ENCODE assay signal across 1 cellular context in the genomic region with DNA sequence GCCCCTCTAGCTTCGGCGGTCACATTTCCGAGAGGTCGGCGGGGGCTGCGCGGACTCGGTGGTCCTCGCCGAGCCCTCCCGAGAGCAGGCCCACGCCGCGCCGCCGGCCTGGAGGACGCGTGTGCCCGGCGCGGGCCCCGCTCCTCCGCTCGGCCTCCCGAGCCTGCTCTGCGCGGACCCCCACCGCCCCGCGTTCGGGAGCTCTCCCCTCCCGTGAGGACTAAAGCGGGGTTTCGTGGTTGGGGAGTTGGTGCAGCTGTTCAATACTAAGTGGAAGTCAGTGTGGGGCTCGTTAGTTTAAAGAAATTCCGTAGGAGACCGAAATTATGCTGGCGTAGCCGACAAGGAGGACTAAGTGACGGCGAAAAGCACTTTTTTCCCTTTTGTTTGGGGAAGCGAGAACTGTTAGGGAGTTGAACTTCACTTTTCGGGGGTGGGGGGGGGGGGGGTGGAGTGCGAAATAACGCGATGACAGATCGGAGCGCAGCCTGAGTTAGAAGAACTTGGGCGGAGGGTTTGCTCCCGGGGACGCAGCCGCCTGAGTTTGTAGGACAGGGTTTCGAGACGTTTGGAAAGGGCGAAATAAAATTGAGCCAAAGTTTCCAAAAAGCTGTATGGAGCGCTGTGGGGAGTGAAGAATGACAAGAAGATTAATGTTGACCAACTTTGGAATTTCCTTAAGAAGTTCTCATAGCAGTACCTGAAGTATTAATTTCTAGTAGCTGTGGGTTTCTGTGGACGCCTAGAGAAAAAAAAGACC.
TF ChIP-seq lines count a peak whose summit lies in the region.

No MANE protein-coding gene starts in this region.

TF ChIP-seq in H1, 55 proteins besides CTCF, POLR2A, EP300 and RAD21 (continued from another document):
- TF ChIP-seq, protein P1, sequence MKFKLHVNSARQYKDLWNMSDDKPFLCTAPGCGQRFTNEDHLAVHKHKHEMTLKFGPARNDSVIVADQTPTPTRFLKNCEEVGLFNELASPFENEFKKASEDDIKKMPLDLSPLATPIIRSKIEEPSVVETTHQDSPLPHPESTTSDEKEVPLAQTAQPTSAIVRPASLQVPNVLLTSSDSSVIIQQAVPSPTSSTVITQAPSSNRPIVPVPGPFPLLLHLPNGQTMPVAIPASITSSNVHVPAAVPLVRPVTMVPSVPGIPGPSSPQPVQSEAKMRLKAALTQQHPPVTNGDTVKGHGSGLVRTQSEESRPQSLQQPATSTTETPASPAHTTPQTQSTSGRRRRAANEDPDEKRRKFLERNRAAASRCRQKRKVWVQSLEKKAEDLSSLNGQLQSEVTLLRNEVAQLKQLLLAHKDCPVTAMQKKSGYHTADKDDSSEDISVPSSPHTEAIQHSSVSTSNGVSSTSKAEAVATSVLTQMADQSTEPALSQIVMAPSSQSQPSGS (IDR thresholded peaks at IDR 0.05; ENCODE audit: low read length), result no peak
- TF ChIP-seq SRF (IDR thresholded peaks at IDR 0.05; ENCODE audit: low read depth, low read length) (no peak), TAF1 (IDR thresholded peaks at IDR 0.05; ENCODE audit: low read depth, low read length) (no peak; the same call in 1 of the 2 replicates), BCL11A (IDR thresholded peaks at IDR 0.05; ENCODE audit: low read depth in 2 of 2, low read length in 2 of 2) (no peak), NRF1 (IDR thresholded peaks at IDR 0.05; ENCODE audit: low read depth, low read length) (no peak), CHD2 (IDR thresholded peaks at IDR 0.05; ENCODE audit: low read length) (peak; percentile 55; the same call in 1 of the 2 replicates), CREB1 (IDR thresholded peaks at IDR 0.05) (no peak), RNF2 (IDR thresholded peaks at IDR 0.05; ENCODE audit: borderline replicate concordance, low read depth, low read length, missing control alignments, poor library complexity, severe bottlenecking) (no peak), RFX5 (IDR thresholded peaks at IDR 0.05; ENCODE audit: borderline replicate concordance, low read depth, low read length) (no peak), JUND (IDR thresholded peaks at IDR 0.05; ENCODE audit: low read length) (no peak), POU5F1 (IDR thresholded peaks at IDR 0.05; ENCODE audit: low read depth, low read length) (no peak), CBX8 (IDR thresholded peaks at IDR 0.05; ENCODE audit: borderline replicate concordance, low read depth, low read length) (no peak), YY1 (IDR thresholded peaks at IDR 0.05; ENCODE audit: low read depth, low read length) (no peak), CBX5 (IDR thresholded peaks at IDR 0.05; ENCODE audit: low read depth, low read length) (no peak), CHD1 (IDR thresholded peaks at IDR 0.05; ENCODE audit: low read depth, low read length) (no peak), HDAC2 (IDR thresholded peaks at IDR 0.05; ENCODE audit: borderline replicate concordance in 1 of 2, low read depth in 2 of 2, low read length in 2 of 2) (no peak), BACH1 (IDR thresholded peaks at IDR 0.05; ENCODE audit: low read length) (no peak), BRCA1 (IDR thresholded peaks at IDR 0.05; ENCODE audit: low read depth, low read length) (no peak), SIN3A (conservative IDR thresholded peaks at IDR 0.05 in 1 of 2, IDR thresholded peaks at IDR 0.05 in 1 of 2; ENCODE audit: low read depth in 1 of 2, low read length in 2 of 2) (peak in 1 of 2 experiments; percentile 43; a peak in 1 of 4 replicates), HDAC6 (IDR thresholded peaks at IDR 0.05; ENCODE audit: low read depth, low read length) (no peak), ASH2L (IDR thresholded peaks at IDR 0.05; ENCODE audit: low read length) (peak; percentile 18), MAFK (IDR thresholded peaks at IDR 0.05; ENCODE audit: low read depth, low read length) (no peak), SP2 (IDR thresholded peaks at IDR 0.05; ENCODE audit: low read length) (no peak), EZH2 (IDR thresholded peaks at IDR 0.05; ENCODE audit: low read depth, low read length, severe bottlenecking) (no peak), GABPA (IDR thresholded peaks at IDR 0.05; ENCODE audit: borderline replicate concordance, insufficient read depth, low read length) (no peak), TEAD4 (IDR thresholded peaks at IDR 0.05; ENCODE audit: low read depth, low read length) (no peak), TBP (IDR thresholded peaks at IDR 0.05; ENCODE audit: low read depth, low read length) (no peak), KDM1A (IDR thresholded peaks at IDR 0.05; ENCODE audit: borderline replicate concordance, low read length) (no peak), EGR1 (IDR thresholded peaks at IDR 0.05; ENCODE audit: borderline replicate concordance, low read depth, low read length) (no peak), SUZ12 (IDR thresholded peaks at IDR 0.05; ENCODE audit: low read length) (no peak), SIRT6 (IDR thresholded peaks at IDR 0.05; ENCODE audit: low read length) (no peak), SP4 (IDR thresholded peaks at IDR 0.05; ENCODE audit: low read length) (no peak), POLR2AphosphoS5 (IDR thresholded peaks at IDR 0.05; ENCODE audit: low read depth, low read length) (no peak), KDM4A (IDR thresholded peaks at IDR 0.05; ENCODE audit: low read depth, low read length, severe bottlenecking) (peak; percentile 18), TCF12 (IDR thresholded peaks at IDR 0.05; ENCODE audit: low read depth, low read length) (no peak), CTBP2 (IDR thresholded peaks at IDR 0.05; ENCODE audit: borderline replicate concordance, insufficient read depth, insufficient read length, low read length) (no peak), KDM5A (IDR thresholded peaks at IDR 0.05; ENCODE audit: low read length) (no peak), SP1 (IDR thresholded peaks at IDR 0.05; ENCODE audit: low read depth, low read length) (no peak), JUN (IDR thresholded peaks at IDR 0.05; ENCODE audit: low read depth, low read length) (no peak), GTF2F1 (IDR thresholded peaks at IDR 0.05; ENCODE audit: borderline replicate concordance, low read depth, low read length) (no peak), TAF7 (optimal IDR thresholded peaks at IDR 0.05; ENCODE audit: borderline replicate concordance, low read depth, low read length) (no peak), FOSL1 (IDR thresholded peaks at IDR 0.05; ENCODE audit: insufficient read depth, low read depth, low read length) (no peak), NANOG (IDR thresholded peaks at IDR 0.05; ENCODE audit: insufficient read depth, low read depth, low read length, poor library complexity, severe bottlenecking) (no peak), RBBP5 (IDR thresholded peaks at IDR 0.05; ENCODE audit: borderline replicate concordance, low read depth, low read length) (0 out of 2 replicates have a peak, but pooled peaks have one; percentile 35), CEBPB (IDR thresholded peaks at IDR 0.05; ENCODE audit: low read depth, low read length) (no peak), SIX5 (IDR thresholded peaks at IDR 0.05; ENCODE audit: low read depth, low read length) (no peak)
- TF ChIP-seq, protein P2, sequence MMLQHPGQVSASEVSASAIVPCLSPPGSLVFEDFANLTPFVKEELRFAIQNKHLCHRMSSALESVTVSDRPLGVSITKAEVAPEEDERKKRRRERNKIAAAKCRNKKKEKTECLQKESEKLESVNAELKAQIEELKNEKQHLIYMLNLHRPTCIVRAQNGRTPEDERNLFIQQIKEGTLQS (IDR thresholded peaks at IDR 0.05; ENCODE audit: insufficient read depth, low read depth, low read length), result no peak
- TF ChIP-seq, protein P3, sequence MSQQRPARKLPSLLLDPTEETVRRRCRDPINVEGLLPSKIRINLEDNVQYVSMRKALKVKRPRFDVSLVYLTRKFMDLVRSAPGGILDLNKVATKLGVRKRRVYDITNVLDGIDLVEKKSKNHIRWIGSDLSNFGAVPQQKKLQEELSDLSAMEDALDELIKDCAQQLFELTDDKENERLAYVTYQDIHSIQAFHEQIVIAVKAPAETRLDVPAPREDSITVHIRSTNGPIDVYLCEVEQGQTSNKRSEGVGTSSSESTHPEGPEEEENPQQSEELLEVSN (IDR thresholded peaks at IDR 0.05), result no peak
- TF ChIP-seq, protein P4, sequence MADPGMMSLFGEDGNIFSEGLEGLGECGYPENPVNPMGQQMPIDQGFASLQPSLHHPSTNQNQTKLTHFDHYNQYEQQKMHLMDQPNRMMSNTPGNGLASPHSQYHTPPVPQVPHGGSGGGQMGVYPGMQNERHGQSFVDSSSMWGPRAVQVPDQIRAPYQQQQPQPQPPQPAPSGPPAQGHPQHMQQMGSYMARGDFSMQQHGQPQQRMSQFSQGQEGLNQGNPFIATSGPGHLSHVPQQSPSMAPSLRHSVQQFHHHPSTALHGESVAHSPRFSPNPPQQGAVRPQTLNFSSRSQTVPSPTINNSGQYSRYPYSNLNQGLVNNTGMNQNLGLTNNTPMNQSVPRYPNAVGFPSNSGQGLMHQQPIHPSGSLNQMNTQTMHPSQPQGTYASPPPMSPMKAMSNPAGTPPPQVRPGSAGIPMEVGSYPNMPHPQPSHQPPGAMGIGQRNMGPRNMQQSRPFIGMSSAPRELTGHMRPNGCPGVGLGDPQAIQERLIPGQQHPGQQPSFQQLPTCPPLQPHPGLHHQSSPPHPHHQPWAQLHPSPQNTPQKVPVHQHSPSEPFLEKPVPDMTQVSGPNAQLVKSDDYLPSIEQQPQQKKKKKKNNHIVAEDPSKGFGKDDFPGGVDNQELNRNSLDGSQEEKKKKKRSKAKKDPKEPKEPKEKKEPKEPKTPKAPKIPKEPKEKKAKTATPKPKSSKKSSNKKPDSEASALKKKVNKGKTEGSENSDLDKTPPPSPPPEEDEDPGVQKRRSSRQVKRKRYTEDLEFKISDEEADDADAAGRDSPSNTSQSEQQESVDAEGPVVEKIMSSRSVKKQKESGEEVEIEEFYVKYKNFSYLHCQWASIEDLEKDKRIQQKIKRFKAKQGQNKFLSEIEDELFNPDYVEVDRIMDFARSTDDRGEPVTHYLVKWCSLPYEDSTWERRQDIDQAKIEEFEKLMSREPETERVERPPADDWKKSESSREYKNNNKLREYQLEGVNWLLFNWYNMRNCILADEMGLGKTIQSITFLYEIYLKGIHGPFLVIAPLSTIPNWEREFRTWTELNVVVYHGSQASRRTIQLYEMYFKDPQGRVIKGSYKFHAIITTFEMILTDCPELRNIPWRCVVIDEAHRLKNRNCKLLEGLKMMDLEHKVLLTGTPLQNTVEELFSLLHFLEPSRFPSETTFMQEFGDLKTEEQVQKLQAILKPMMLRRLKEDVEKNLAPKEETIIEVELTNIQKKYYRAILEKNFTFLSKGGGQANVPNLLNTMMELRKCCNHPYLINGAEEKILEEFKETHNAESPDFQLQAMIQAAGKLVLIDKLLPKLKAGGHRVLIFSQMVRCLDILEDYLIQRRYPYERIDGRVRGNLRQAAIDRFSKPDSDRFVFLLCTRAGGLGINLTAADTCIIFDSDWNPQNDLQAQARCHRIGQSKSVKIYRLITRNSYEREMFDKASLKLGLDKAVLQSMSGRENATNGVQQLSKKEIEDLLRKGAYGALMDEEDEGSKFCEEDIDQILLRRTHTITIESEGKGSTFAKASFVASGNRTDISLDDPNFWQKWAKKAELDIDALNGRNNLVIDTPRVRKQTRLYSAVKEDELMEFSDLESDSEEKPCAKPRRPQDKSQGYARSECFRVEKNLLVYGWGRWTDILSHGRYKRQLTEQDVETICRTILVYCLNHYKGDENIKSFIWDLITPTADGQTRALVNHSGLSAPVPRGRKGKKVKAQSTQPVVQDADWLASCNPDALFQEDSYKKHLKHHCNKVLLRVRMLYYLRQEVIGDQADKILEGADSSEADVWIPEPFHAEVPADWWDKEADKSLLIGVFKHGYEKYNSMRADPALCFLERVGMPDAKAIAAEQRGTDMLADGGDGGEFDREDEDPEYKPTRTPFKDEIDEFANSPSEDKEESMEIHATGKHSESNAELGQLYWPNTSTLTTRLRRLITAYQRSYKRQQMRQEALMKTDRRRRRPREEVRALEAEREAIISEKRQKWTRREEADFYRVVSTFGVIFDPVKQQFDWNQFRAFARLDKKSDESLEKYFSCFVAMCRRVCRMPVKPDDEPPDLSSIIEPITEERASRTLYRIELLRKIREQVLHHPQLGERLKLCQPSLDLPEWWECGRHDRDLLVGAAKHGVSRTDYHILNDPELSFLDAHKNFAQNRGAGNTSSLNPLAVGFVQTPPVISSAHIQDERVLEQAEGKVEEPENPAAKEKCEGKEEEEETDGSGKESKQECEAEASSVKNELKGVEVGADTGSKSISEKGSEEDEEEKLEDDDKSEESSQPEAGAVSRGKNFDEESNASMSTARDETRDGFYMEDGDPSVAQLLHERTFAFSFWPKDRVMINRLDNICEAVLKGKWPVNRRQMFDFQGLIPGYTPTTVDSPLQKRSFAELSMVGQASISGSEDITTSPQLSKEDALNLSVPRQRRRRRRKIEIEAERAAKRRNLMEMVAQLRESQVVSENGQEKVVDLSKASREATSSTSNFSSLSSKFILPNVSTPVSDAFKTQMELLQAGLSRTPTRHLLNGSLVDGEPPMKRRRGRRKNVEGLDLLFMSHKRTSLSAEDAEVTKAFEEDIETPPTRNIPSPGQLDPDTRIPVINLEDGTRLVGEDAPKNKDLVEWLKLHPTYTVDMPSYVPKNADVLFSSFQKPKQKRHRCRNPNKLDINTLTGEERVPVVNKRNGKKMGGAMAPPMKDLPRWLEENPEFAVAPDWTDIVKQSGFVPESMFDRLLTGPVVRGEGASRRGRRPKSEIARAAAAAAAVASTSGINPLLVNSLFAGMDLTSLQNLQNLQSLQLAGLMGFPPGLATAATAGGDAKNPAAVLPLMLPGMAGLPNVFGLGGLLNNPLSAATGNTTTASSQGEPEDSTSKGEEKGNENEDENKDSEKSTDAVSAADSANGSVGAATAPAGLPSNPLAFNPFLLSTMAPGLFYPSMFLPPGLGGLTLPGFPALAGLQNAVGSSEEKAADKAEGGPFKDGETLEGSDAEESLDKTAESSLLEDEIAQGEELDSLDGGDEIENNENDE (IDR thresholded peaks at IDR 0.05; ENCODE audit: insufficient replicate concordance, low read length), result no peak
- TF ChIP-seq, protein P5, sequence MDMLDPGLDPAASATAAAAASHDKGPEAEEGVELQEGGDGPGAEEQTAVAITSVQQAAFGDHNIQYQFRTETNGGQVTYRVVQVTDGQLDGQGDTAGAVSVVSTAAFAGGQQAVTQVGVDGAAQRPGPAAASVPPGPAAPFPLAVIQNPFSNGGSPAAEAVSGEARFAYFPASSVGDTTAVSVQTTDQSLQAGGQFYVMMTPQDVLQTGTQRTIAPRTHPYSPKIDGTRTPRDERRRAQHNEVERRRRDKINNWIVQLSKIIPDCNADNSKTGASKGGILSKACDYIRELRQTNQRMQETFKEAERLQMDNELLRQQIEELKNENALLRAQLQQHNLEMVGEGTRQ (IDR thresholded peaks at IDR 0.05; ENCODE audit: low read length), result no peak
